ENCODE assay signal across 16 cellular contexts in the genomic region with DNA sequence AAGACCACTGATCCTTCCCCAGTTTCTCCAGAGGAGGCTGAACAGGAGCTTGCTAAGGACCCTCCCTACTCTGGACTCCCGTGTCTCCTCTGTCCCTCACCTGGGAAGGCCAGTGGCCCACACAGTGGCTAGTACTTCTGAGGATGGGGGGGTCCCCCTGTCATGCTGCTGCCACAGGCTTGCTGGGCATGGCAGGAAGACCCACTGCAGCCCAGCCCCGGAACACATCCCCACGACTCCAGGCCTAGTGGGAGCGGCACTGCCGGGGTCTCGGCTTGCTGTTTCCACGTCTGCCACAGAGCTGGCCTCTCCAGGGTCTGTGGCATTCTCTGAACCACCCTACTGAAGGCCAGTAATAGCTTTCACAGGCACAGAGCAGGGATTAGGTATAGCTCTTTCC. TPM values are rescaled to one million over a fixed set of nuclear protein-coding genes. Genes with fewer than 3 reads are reported as not detected.
DNase-seq lines count a peak whose midpoint lies in the region; ATAC-seq and TF ChIP-seq lines count a peak whose summit lies in the region.
"Had no signal": no experiment of that assay in that cellular context is flagged by ENCODE, and none has a peak within 500 bp of the region (broad histone marks: within the 10 kb centered on the region; RNA-seq: fewer than 3 reads in every experiment).

No MANE protein-coding gene starts in this region.

- intact Hi-C loops in activated naive CD4-positive, alpha-beta T cell treated with anti-CD3 and anti-CD28 coated beads for 36 hours (cut with micrococcal nuclease) = no loop called here
- intact Hi-C loops in MCF 10A (cut with micrococcal nuclease) = no loop called here

- H3K27me3 Mint-ChIP-seq in stimulated activated naive CD8-positive, alpha-beta T cell treated with anti-CD3 and anti-CD28 coated beads, Interleukin-15, amount 100 ng/mL, for 72 hours = no peaks in the 10 kb centered on the region
- H3K27me3 Mint-ChIP-seq in chondrocyte (ENCODE audit: low read depth) (no peaks in the 10 kb centered on the region), type B pancreatic cell (no peaks in the 10 kb centered on the region), MCF 10A (ENCODE audit: insufficient read depth, unreplicated experiment) (no peaks in the 10 kb centered on the region)
- no peaks in the 10 kb centered on the region for H3K27me3 Mint-ChIP-seq in activated naive CD4-positive, alpha-beta T cell treated with anti-CD3 and anti-CD28 coated beads for 36 hours (ENCODE audit: low read depth)
- H3K27me3 Mint-ChIP-seq: B cell; CD4-positive, alpha-beta T cell had no signal

- H3K36me3 Mint-ChIP-seq in chondrocyte (ENCODE audit: low read depth) (peaks cover 1% of the 10 kb centered on the region), type B pancreatic cell (no peaks in the 10 kb centered on the region), MCF 10A (ENCODE audit: insufficient read depth, unreplicated experiment) (no peaks in the 10 kb centered on the region)
- no peaks in the 10 kb centered on the region for H3K36me3 Mint-ChIP-seq in activated naive CD4-positive, alpha-beta T cell treated with anti-CD3 and anti-CD28 coated beads for 36 hours (ENCODE audit: low read depth)
- H3K36me3 Mint-ChIP-seq: CD8-positive, alpha-beta T cell had no signal

- H3K4me1 Mint-ChIP-seq in stimulated activated naive CD8-positive, alpha-beta T cell treated with anti-CD3 and anti-CD28 coated beads, Interleukin-15, amount 100 ng/mL, for 72 hours = no peaks in the 10 kb centered on the region
- H3K4me1 Mint-ChIP-seq in chondrocyte (ENCODE audit: low read depth) (no peaks in the 10 kb centered on the region), type B pancreatic cell (ENCODE audit: unreplicated experiment) (no peaks in the 10 kb centered on the region), MCF 10A (ENCODE audit: insufficient read depth, unreplicated experiment) (no peaks in the 10 kb centered on the region)
- H3K4me1 Mint-ChIP-seq in activated naive CD4-positive, alpha-beta T cell treated with anti-CD3 and anti-CD28 coated beads for 36 hours (ENCODE audit: low read depth) = no peaks in the 10 kb centered on the region

- TF ChIP-seq CTCF in chondrocyte (IDR thresholded peaks at IDR 0.05) (no peak), type B pancreatic cell (conservative IDR thresholded peaks at IDR 0.05) (no peak), MCF 10A (IDR thresholded peaks at IDR 0.05; ENCODE audit: unreplicated experiment) (no peak)

- no peak overlapping the region for H3K4me3 Mint-ChIP-seq in stimulated activated naive CD8-positive, alpha-beta T cell treated with anti-CD3 and anti-CD28 coated beads, Interleukin-15, amount 100 ng/mL, for 72 hours
- no peak overlapping the region for H3K4me3 Mint-ChIP-seq in chondrocyte (ENCODE audit: unreplicated experiment)
- H3K4me3 Mint-ChIP-seq in type B pancreatic cell = no peak overlapping the region
- no peak overlapping the region for H3K4me3 Mint-ChIP-seq in activated naive CD4-positive, alpha-beta T cell treated with anti-CD3 and anti-CD28 coated beads for 36 hours
- H3K4me3 Mint-ChIP-seq in MCF 10A (ENCODE audit: unreplicated experiment) = no peak overlapping the region
- H3K4me3 Mint-ChIP-seq: B cell; CD4-positive, alpha-beta T cell; CD8-positive, alpha-beta T cell had no signal

- ATAC-seq in stimulated activated naive CD8-positive, alpha-beta T cell treated with anti-CD3 and anti-CD28 coated beads, Interleukin-15, Interleukin-2, amounts not matched to agents 100 U/mL and 50 U/mL, for 24 hours = peak; percentile 8
- ATAC-seq in stimulated activated naive CD8-positive, alpha-beta T cell treated with anti-CD3 and anti-CD28 coated beads, Interleukin-15, amount 100 ng/mL, for 72 hours = no peak
- ATAC-seq: A549; CD8-positive, alpha-beta T cell had no signal

- peaks cover 0 to 13% of the 10 kb centered on the region in 2 donors for H3K9me3 Mint-ChIP-seq in stimulated activated naive CD8-positive, alpha-beta T cell treated with anti-CD3 and anti-CD28 coated beads, Interleukin-15, amount 100 ng/mL, for 72 hours
- H3K9me3 Mint-ChIP-seq in chondrocyte (ENCODE audit: low read depth) (no peaks in the 10 kb centered on the region), type B pancreatic cell (no peaks in the 10 kb centered on the region), MCF 10A (ENCODE audit: unreplicated experiment) (no peaks in the 10 kb centered on the region)
- no peaks in the 10 kb centered on the region for H3K9me3 Mint-ChIP-seq in activated naive CD4-positive, alpha-beta T cell treated with anti-CD3 and anti-CD28 coated beads for 36 hours
- H3K9me3 Mint-ChIP-seq: CD4-positive, alpha-beta T cell; CD8-positive, alpha-beta T cell had no signal

- CTCF ChIA-PET in activated naive CD4-positive, alpha-beta T cell treated with anti-CD3 and anti-CD28 coated beads for 36 hours (lab: Charles Lee) = interaction anchor here (0.9 kb wide), 1 partner anchor 21 kb away, joined by 3 read pairs; no protein-coding TSS in a partner anchor
- CTCF ChIA-PET in MCF 10A (lab: Yijun Ruan, JAX) = no interaction called here

- DNase-seq in stimulated activated naive CD8-positive, alpha-beta T cell treated with anti-CD3 and anti-CD28 coated beads, Interleukin-15, Interleukin-2, amounts not matched to agents 100 U/mL and 50 U/mL, for 24 hours = no peak
- DNase-seq in stimulated activated naive CD8-positive, alpha-beta T cell treated with anti-CD3 and anti-CD28 coated beads, Interleukin-15, amount 100 ng/mL, for 72 hours = no peak
- DNase-seq in chondrocyte (ENCODE audit: low spot score) = peak; percentile 72
- DNase-seq in type B pancreatic cell (ENCODE audit: extremely low spot score, unreplicated experiment) = no peak
- DNase-seq in activated naive CD4-positive, alpha-beta T cell treated with anti-CD3 and anti-CD28 coated beads for 36 hours = no peak
- no peak for DNase-seq in T1000 (lab: John Stamatoyannopoulos, UW)
- no peak for DNase-seq in MCF 10A (ENCODE audit: unreplicated experiment)
- DNase-seq: AML-193; Caco-2; Calu3; CD4-positive, alpha-beta T cell; CD8-positive, alpha-beta T cell; DMS79 treated with DMSO at 0.1 percent for 48 hours; GF-D8 had no signal

- no peak overlapping the region for H3K27ac Mint-ChIP-seq in stimulated activated naive CD8-positive, alpha-beta T cell treated with anti-CD3 and anti-CD28 coated beads, Interleukin-15, amount 100 ng/mL, for 72 hours
- H3K27ac Mint-ChIP-seq in chondrocyte (ENCODE audit: unreplicated experiment) = no peak overlapping the region
- H3K27ac Mint-ChIP-seq in type B pancreatic cell = peak overlapping the region; percentile 31
- H3K27ac Mint-ChIP-seq in activated naive CD4-positive, alpha-beta T cell treated with anti-CD3 and anti-CD28 coated beads for 36 hours = no peak overlapping the region
- no peak overlapping the region for H3K27ac Mint-ChIP-seq in MCF 10A (ENCODE audit: low read depth, unreplicated experiment)
- H3K27ac Mint-ChIP-seq: B cell; CD4-positive, alpha-beta T cell; CD8-positive, alpha-beta T cell had no signal

- BruUV-seq in MCF 10A (replicated peaks; lab: Mats Ljungman, UMichigan) = no TSS peak

- POLR2A ChIA-PET in MCF 10A (lab: Yijun Ruan, JAX) = no interaction called here

RNA-seq across cellular contexts. Expression of gene NPFFR1, which starts 25.9 kb away (rescaled TPM):
- total RNA-seq in chondrocyte (not detected in 3 replicates), type B pancreatic cell (ENCODE audit: low replicate concordance) (not detected in 2 replicates), MCF 10A (2022) (not detected in 2 replicates)
- not detected for total RNA-seq in activated naive CD4-positive, alpha-beta T cell treated with anti-CD3 and anti-CD28 coated beads for 36 hours
- total RNA-seq: B cell; Caco-2; CD8-positive, alpha-beta T cell had no signal
